Comparison of ENCODE assay signal across 7 cellular contexts in genomic region chr9:33506626-33507370, GRCh38. TPM values are rescaled to one million over a fixed set of nuclear protein-coding genes. Genes with fewer than 3 reads are reported as not detected.
DNase-seq lines count a peak whose midpoint lies in the region; ATAC-seq and TF ChIP-seq lines count a peak whose summit lies in the region.

No MANE protein-coding gene starts in this region.

- H3K9me3 ChIP-seq in RWPE2 (ENCODE audit: severe bottlenecking): no peaks in the 10 kb centered on the region

- peak; percentile 84 for DNase-seq in H4 (ENCODE audit: low spot score)
- peak; percentile 84 for DNase-seq in RWPE2 (ENCODE audit: low spot score)
- DNase-seq in fibroblast of the aortic adventitia (ENCODE audit: low read depth): peak; percentile 97
- peak; percentile 46 for DNase-seq in stimulated activated CD4-positive, alpha-beta T cell treated with anti-CD3 and anti-CD28 coated beads, Interleukin-4, amount 100 ng/mL, for 24 hours
- DNase-seq in DMS114 treated with DMSO at 0.1 percent for 48 hours (lab: John Stamatoyannopoulos, UW; ENCODE audit: unreplicated experiment): no peak

- H3K4me1 ChIP-seq in RWPE2 (ENCODE audit: insufficient read depth, poor library complexity, severe bottlenecking): peaks cover 15% of the 10 kb centered on the region

- H3K4me3 ChIP-seq in RWPE2 (ENCODE audit: severe bottlenecking) (no peak overlapping the region), fibroblast of the aortic adventitia (ENCODE audit: low read depth, low read length) (peak overlapping the region; percentile 38)

- H3K27ac ChIP-seq in RWPE2 (ENCODE audit: poor library complexity, severe bottlenecking): peak overlapping the region; percentile 93

- H3K36me3 ChIP-seq in RWPE2 (ENCODE audit: low read depth): no peaks in the 10 kb centered on the region

- no peaks in the 10 kb centered on the region for H3K27me3 ChIP-seq in RWPE2 (ENCODE audit: insufficient read depth, poor library complexity, severe bottlenecking)

- TF ChIP-seq CTCF in RWPE2 (IDR thresholded peaks at IDR 0.05; ENCODE audit: poor library complexity, severe bottlenecking): no peak
- TF ChIP-seq CTCF in fibroblast of the aortic adventitia (IDR thresholded peaks at IDR 0.05; ENCODE audit: insufficient read depth, low read length): no peak

- ATAC-seq in RWPE2 (ENCODE audit: low read depth): peak; percentile 91
- ATAC-seq in GM19397 (IDR thresholded peaks at IDR 0.05; ENCODE audit: unreplicated experiment): no peak
- no peak for ATAC-seq in GM21447 (IDR thresholded peaks at IDR 0.05; ENCODE audit: unreplicated experiment)

RNA-seq across cellular contexts. Expression of gene ANKRD18B, which starts 17.3 kb away (rescaled TPM):
- 0.75 TPM in 1 of 2 replicates, not detected in the other for total RNA-seq in H4 (2014; rRNA removed; shearing (Covaris generic))
- total RNA-seq in fibroblast of the aortic adventitia (ENCODE audit: low replicate concordance): 1.9 TPM in 1 of 2 replicates, not detected in the other

RNA-seq across cellular contexts. Expression of gene NOL6, which starts 33.1 kb away (rescaled TPM):
- total RNA-seq in H4 (2014; rRNA removed; shearing (Covaris generic)): 23.4 and 30.1 TPM in 2 replicates
- 21.9 and 25.1 TPM in 2 replicates for total RNA-seq in fibroblast of the aortic adventitia (ENCODE audit: low replicate concordance)

RNA-seq across cellular contexts. Expression of gene AQP3, which starts 59.4 kb away (rescaled TPM):
- 15.9 and 18.3 TPM in 2 replicates for total RNA-seq in H4 (2014; rRNA removed; shearing (Covaris generic))
- total RNA-seq in fibroblast of the aortic adventitia (ENCODE audit: low replicate concordance): 0.54 and 1.9 TPM in 2 replicates
